Comparison of ENCODE assay signal across 1 cellular context in the genomic region with DNA sequence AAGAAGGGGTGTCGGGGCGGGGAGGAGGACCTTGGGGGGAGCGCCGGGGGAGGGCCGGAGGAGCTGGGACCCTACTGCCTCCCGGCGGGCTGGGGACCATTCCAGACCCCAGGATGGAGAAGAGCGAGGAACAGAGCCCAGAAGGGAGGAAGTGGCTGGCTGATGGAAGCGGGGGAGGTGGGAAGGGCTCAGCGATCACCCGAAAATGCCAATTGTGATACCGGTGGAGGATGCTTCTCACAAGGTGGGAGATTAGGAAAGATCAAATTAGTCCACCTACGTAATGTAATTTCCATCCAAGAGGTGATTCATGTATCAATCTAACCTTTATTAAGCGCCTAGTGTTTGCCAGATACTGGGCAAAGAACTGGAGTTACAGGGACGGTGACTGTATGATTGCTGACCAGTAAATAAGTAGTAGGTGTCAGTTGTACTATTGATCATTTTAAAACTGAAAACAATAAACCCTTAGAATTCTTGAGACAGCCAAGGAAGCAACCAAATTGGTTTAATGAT.
TF ChIP-seq lines count a peak whose summit lies in the region.

No MANE protein-coding gene starts in this region.

TF ChIP-seq in K562, 482 proteins besides CTCF, POLR2A, EP300 and RAD21:
- TF ChIP-seq ZNF695 (CRISPR knock-in tag; IDR thresholded peaks at IDR 0.05) (no peak), SPI1 (IDR thresholded peaks at IDR 0.05; ENCODE audit: borderline replicate concordance, low read depth, low read length) (0 out of 2 replicates have a peak, but pooled peaks have one; percentile 9)
TF ChIP-seq in K562: peak in this region for 1.
